In the genomic region with DNA sequence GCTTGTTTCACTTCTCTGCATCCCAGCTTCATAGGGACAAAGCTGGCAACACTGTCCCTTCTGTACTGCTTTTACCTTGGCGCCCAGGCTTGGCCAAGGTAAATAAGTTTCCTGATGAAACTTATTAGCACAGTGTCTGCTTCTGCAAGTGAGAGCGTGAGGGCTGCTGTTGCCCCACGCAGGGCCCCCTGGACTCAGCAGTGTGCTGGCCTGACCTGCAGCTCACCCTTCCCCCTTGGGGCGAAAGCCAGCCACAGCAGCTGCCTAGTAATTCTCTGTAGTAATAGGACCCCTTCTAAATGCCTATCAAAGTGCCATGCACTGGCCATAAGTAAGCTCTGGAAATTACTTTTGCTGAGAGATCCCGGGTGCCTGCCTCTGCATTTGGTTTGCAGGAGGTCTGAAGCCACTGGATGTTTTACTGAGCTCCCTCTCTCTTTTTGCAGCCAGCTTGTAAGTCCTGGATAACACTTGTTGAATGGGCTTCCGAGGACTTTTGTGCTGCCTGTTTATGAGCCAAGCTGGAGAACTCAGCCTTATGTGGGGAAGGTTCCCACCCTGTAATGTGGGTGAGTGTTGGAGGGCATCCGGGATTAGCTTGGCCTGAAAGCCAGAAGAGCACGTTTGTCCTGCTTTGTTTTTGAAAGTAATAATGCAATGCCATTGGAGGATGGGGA, we compare ENCODE assay signal across 23 cellular contexts.
A peak's percentile ranks its signal among the peaks of the same experiment; 100 is the strongest.
DNase-seq lines count a peak whose midpoint lies in the region; ATAC-seq and TF ChIP-seq lines count a peak whose summit lies in the region.
"Had no signal": no experiment of that assay in that cellular context is flagged by ENCODE, and none has a peak within 500 bp of the region (broad histone marks: within the 10 kb centered on the region; RNA-seq: fewer than 3 reads in every experiment).

No MANE protein-coding gene starts in this region.

- H3K4me3 ChIP-seq in WERI-Rb-1 (ENCODE audit: low read depth, low read length), result no peak overlapping the region
- H3K4me3 ChIP-seq: esophagus squamous epithelium, gastroesophageal sphincter, left lung, testis had no signal

- H2AK5ac ChIP-seq in H9 (ENCODE audit: insufficient read length, low read length), result no peak overlapping the region

- no peak overlapping the region for H2AFZ ChIP-seq in H9 (ENCODE audit: low read length)

- no peak overlapping the region for H2BK120ac ChIP-seq in H9 (ENCODE audit: low read depth, low read length, poor library complexity, severe bottlenecking)

- H4K91ac ChIP-seq in H9 (ENCODE audit: insufficient read length, low read depth, low read length), result no peak overlapping the region

- H2BK12ac ChIP-seq in H9 (ENCODE audit: insufficient read length, low read depth, low read length), result no peak overlapping the region

- H3K4me1 ChIP-seq in H9 (ENCODE audit: insufficient read depth, low read length), result no peaks in the 10 kb centered on the region
- H3K4me1 ChIP-seq: testis had no signal

- no peak overlapping the region for H2BK5ac ChIP-seq in H9 (ENCODE audit: insufficient read length, low read length)

- no CpG with 5 or more reads among the region's 8 CpGs for whole genome bisulfite sequencing in H9 (ENCODE audit: extremely low coverage, insufficient read length, low lambda C conversion rate)

- H3K27me3 Mint-ChIP-seq in H9 (ENCODE audit: low read depth), result no peaks in the 10 kb centered on the region; the same call in 1 of the 2 replicates
- H3K27me3 Mint-ChIP-seq in progenitor cell of endocrine pancreas, result no peaks in the 10 kb centered on the region

- H3K23ac ChIP-seq in H9 (ENCODE audit: insufficient read length, low read depth, low read length), result no peak overlapping the region

- H3K9me3 Mint-ChIP-seq in H9 (no peaks in the 10 kb centered on the region), progenitor cell of endocrine pancreas (ENCODE audit: low read depth) (no peaks in the 10 kb centered on the region)
- H3K9me3 Mint-ChIP-seq: activated naive CD4-positive, alpha-beta T cell treated with anti-CD3 and anti-CD28 coated beads for 36 hours had no signal

- no peaks in the 10 kb centered on the region for H3K79me1 ChIP-seq in H9 (ENCODE audit: insufficient read depth, low read depth, low read length, poor library complexity, severe bottlenecking)

- no peak overlapping the region for H3K4me2 ChIP-seq in H9 (ENCODE audit: insufficient read depth, insufficient read length, low read length)

- DNase-seq in H9 (peak; percentile 48), WERI-Rb-1 (peak; percentile 19), iPS-NIHi11 (ENCODE audit: low spot score) (peak; percentile 46), progenitor cell of endocrine pancreas (ENCODE audit: low spot score, unreplicated experiment) (peak; percentile 18), C1 segment of cervical spinal cord (lab: John Stamatoyannopoulos, UW) (no peak), NCI-H1105 treated with DMSO at 0.1 percent for 48 hours (lab: John Stamatoyannopoulos, UW) (no peak)
- DNase-seq: activated CD4-positive, alpha-beta T cell treated with anti-CD3 and anti-CD28 coated beads for 36 hours; activated naive CD4-positive, alpha-beta T cell treated with anti-CD3 and anti-CD28 coated beads for 36 hours; activated T-cell treated with anti-CD3 and anti-CD28 coated beads, Interleukin-2, amount 50 U/mL, for 48 hours; aorta; cerebellar nuclear complex; effector CD8-positive, alpha-beta T cell; esophagus squamous epithelium; GDM1; KG1; NCI-H187; NK-92 treated with Interleukin-12 subunit alpha and Interleukin-12 subunit beta, amount 100 ng/mL, for 24 hours; nucleus accumbens; testis had no signal

- no peak overlapping the region for H4K5ac ChIP-seq in H9 (ENCODE audit: insufficient read length, low read depth, low read length)

- no peak overlapping the region for H4K8ac ChIP-seq in H9 (replicated peaks; ENCODE audit: insufficient read length, low read depth, low read length)

- H3K9ac ChIP-seq in H9 (ENCODE audit: extremely low read depth, insufficient read length, low read length), result no peak overlapping the region

- no peak overlapping the region for H3T11ph ChIP-seq in H9 (ENCODE audit: low read length)

- no peaks in the 10 kb centered on the region for H3K79me2 ChIP-seq in H9 (ENCODE audit: insufficient read depth, low read length)

- H4K20me1 ChIP-seq in H9 (ENCODE audit: control insufficient read depth, insufficient read depth, insufficient read length), result no peaks in the 10 kb centered on the region

- H3K4me3 Mint-ChIP-seq in H9 (no peak overlapping the region), progenitor cell of endocrine pancreas (ENCODE audit: low read depth) (no peak overlapping the region)
- H3K4me3 Mint-ChIP-seq: activated CD4-positive, alpha-beta T cell treated with anti-CD3 and anti-CD28 coated beads for 36 hours; activated naive CD4-positive, alpha-beta T cell treated with anti-CD3 and anti-CD28 coated beads for 36 hours had no signal

- H3K36me3 ChIP-seq in WERI-Rb-1, result no peaks in the 10 kb centered on the region
- H3K36me3 ChIP-seq: esophagus squamous epithelium, gastroesophageal sphincter, left lung had no signal

- H3K14ac ChIP-seq in H9 (ENCODE audit: insufficient read depth, low read length), result no peak overlapping the region

- H3K4ac ChIP-seq in H9 (ENCODE audit: low read depth, low read length), result no peak overlapping the region

- H2BK20ac ChIP-seq in H9 (ENCODE audit: low read depth, low read length, poor library complexity, severe bottlenecking), result no peak overlapping the region

- H3K4me1 Mint-ChIP-seq in H9, result peaks cover 2 to 3% of the 10 kb centered on the region in 2 experiments; a peak in 2 of 4 replicates
- H3K4me1 Mint-ChIP-seq in progenitor cell of endocrine pancreas (ENCODE audit: low read depth), result no peaks in the 10 kb centered on the region
- H3K4me1 Mint-ChIP-seq: activated CD4-positive, alpha-beta T cell treated with anti-CD3 and anti-CD28 coated beads for 36 hours had no signal

- no peak overlapping the region for H3K18ac ChIP-seq in H9 (ENCODE audit: insufficient read length, low read depth, low read length)

- H3K27ac Mint-ChIP-seq in H9, result no peak overlapping the region
- H3K27ac Mint-ChIP-seq in progenitor cell of endocrine pancreas, result no peak overlapping the region
- H3K27ac Mint-ChIP-seq: activated CD4-positive, alpha-beta T cell treated with anti-CD3 and anti-CD28 coated beads for 36 hours; activated naive CD4-positive, alpha-beta T cell treated with anti-CD3 and anti-CD28 coated beads for 36 hours had no signal

- H3K9me3 ChIP-seq in H9 (ENCODE audit: control insufficient read depth, low read depth, low read length), result no peaks in the 10 kb centered on the region
- no peaks in the 10 kb centered on the region for H3K9me3 ChIP-seq in WERI-Rb-1 (ENCODE audit: severe bottlenecking)
- H3K9me3 ChIP-seq: esophagus squamous epithelium, gastroesophageal sphincter, left lung, testis had no signal

- H3K27me3 ChIP-seq in H9 (ENCODE audit: insufficient read depth, low read length) (no peaks in the 10 kb centered on the region), WERI-Rb-1 (ENCODE audit: insufficient read depth, low read depth, severe bottlenecking) (peaks cover 52% of the 10 kb centered on the region)
- H3K27me3 ChIP-seq: esophagus squamous epithelium, gastroesophageal sphincter, left lung, testis had no signal

- no peak overlapping the region for H3K27ac ChIP-seq in H9 (ENCODE audit: insufficient read length, low read depth, low read length)
- H3K27ac ChIP-seq in WERI-Rb-1, result no peak overlapping the region
- H3K27ac ChIP-seq: esophagus squamous epithelium, left lung, testis had no signal

- TF ChIP-seq CTCF in H9 (conservative IDR thresholded peaks at IDR 0.05), result peak; percentile 57
- TF ChIP-seq CTCF in WERI-Rb-1 (IDR thresholded peaks at IDR 0.05; ENCODE audit: low read depth, low read length), result no peak
- TF ChIP-seq CTCF in progenitor cell of endocrine pancreas (IDR thresholded peaks at IDR 0.05; ENCODE audit: unreplicated experiment), result peak; percentile 41

- ATAC-seq in GM21723 (IDR thresholded peaks at IDR 0.05; ENCODE audit: unreplicated experiment), result no peak
- no peak for ATAC-seq in HG03025 (IDR thresholded peaks at IDR 0.05; ENCODE audit: low FRiP score, unreplicated experiment)
- ATAC-seq: activated CD4-positive, alpha-beta T cell treated with anti-CD3 and anti-CD28 coated beads for 36 hours; left lung had no signal

- H3K36me3 Mint-ChIP-seq in H9 (ENCODE audit: insufficient read depth in 1 of 3, low read depth in 3 of 3), result no peaks in the 10 kb centered on the region
- H3K36me3 Mint-ChIP-seq in progenitor cell of endocrine pancreas (ENCODE audit: insufficient read depth), result no peaks in the 10 kb centered on the region

- H2BK15ac ChIP-seq in H9 (ENCODE audit: low read depth, low read length), result no peak overlapping the region

- no peaks in the 10 kb centered on the region for H3K23me2 ChIP-seq in H9 (ENCODE audit: insufficient read length, low read depth, low read length, poor library complexity, severe bottlenecking)

- no peak overlapping the region for H3K56ac ChIP-seq in H9 (ENCODE audit: insufficient read length, low read depth, low read length)

Comparison
In these comparisons a context has a peak if more than half of its experiments do, and no peak if none do; other contexts are left out.
1. DNase-seq: peak in H9 (single experiment), WERI-Rb-1 (single experiment), iPS-NIHi11 (single experiment) and progenitor cell of endocrine pancreas (single experiment); none in C1 segment of cervical spinal cord (0 of 14) and NCI-H1105 treated with DMSO at 0.1 percent for 48 hours (single experiment).